ENCODE assay signal across 27 cellular contexts in the genomic region with DNA sequence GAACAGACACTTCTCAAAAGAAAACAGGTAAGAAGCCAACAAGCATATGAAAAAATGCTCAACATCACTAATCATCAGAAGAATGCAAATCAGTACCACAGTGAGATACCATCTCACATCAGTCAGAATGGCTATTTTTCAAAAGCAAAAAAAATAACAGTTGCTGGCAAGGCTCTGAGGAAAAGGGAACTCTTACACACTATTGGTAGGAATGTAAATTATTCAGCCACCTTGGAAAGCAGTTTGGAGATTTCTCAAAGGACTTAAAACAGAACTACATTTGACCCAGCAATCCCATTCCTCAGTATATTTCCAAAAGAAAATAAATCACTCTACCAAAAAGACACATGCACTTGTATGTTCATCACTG.
"Had no signal": no experiment of that assay in that cellular context is flagged by ENCODE, and none has a peak within 500 bp of the region (broad histone marks: within the 10 kb centered on the region; RNA-seq: fewer than 3 reads in every experiment).

No MANE protein-coding gene starts in this region.

- ATAC-seq: effector memory CD8-positive, alpha-beta T cell; heart right ventricle; left lobe of liver; natural killer cell; psoas muscle; right lobe of liver; stimulated activated naive CD8-positive, alpha-beta T cell treated with anti-CD3 and anti-CD28 coated beads, Interleukin-15, amount 100 ng/mL, for 72 hours had no signal

- H3K4me3 ChIP-seq: esophagus squamous epithelium, heart right ventricle, lung, ovary, psoas muscle, right lobe of liver, suprapubic skin, thyroid gland, vagina had no signal

- H3K36me3 Mint-ChIP-seq: memory B cell, natural killer cell had no signal

- H3K4me1 ChIP-seq: psoas muscle, right lobe of liver, thyroid gland, vagina had no signal

- DNase-seq: cortex of kidney; effector memory CD8-positive, alpha-beta T cell; erythroblast; esophagus squamous epithelium; foreskin melanocyte; glutamatergic neuron; heart right ventricle; hippocampal formation; natural killer cell; occipital lobe; ovary; posterior cingulate gyrus; psoas muscle; right lobe of liver; small intestine; stimulated activated CD4-positive, alpha-beta T cell treated with anti-CD3 and anti-CD28 coated beads, Interleukin-15, amount 100 ng/mL, for 24 hours; stimulated activated CD4-positive, alpha-beta T cell treated with anti-CD3 and anti-CD28 coated beads, Interleukin-2, amount 100 ng/mL, for 48 hours; stimulated activated naive CD4-positive, alpha-beta T cell; stimulated activated naive CD8-positive, alpha-beta T cell treated with anti-CD3 and anti-CD28 coated beads, Interleukin-15, amount 100 ng/mL, for 72 hours; thyroid gland; trophoblast cell had no signal

- H3K27me3 ChIP-seq: esophagus squamous epithelium, ovary, right lobe of liver, suprapubic skin, thyroid gland, vagina had no signal

- H3K4me3 Mint-ChIP-seq: effector memory CD8-positive, alpha-beta T cell; memory B cell; natural killer cell; stimulated activated naive CD8-positive, alpha-beta T cell treated with anti-CD3 and anti-CD28 coated beads, Interleukin-15, amount 100 ng/mL, for 72 hours had no signal

- H3K27me3 Mint-ChIP-seq: effector memory CD8-positive, alpha-beta T cell; stimulated activated naive CD8-positive, alpha-beta T cell treated with anti-CD3 and anti-CD28 coated beads, Interleukin-15, amount 100 ng/mL, for 72 hours had no signal

- H3K9me3 Mint-ChIP-seq: effector memory CD8-positive, alpha-beta T cell; memory B cell; natural killer cell; stimulated activated naive CD8-positive, alpha-beta T cell treated with anti-CD3 and anti-CD28 coated beads, Interleukin-15, amount 100 ng/mL, for 72 hours had no signal

- H3K27ac Mint-ChIP-seq: memory B cell; stimulated activated naive CD8-positive, alpha-beta T cell treated with anti-CD3 and anti-CD28 coated beads, Interleukin-15, amount 100 ng/mL, for 72 hours had no signal

- H3K36me3 ChIP-seq: esophagus squamous epithelium, heart right ventricle, ovary, right lobe of liver, suprapubic skin, thyroid gland, vagina had no signal

- H3K27ac ChIP-seq: esophagus squamous epithelium, heart right ventricle, ovary, psoas muscle, right lobe of liver, suprapubic skin, thyroid gland, vagina had no signal

- FAIRE-seq: keratinocyte, small intestine had no signal

- H3K4me1 Mint-ChIP-seq: memory B cell had no signal

- H3K9me3 ChIP-seq: heart right ventricle, ovary, psoas muscle, right lobe of liver, suprapubic skin, thyroid gland, vagina had no signal
